In the genomic region with DNA sequence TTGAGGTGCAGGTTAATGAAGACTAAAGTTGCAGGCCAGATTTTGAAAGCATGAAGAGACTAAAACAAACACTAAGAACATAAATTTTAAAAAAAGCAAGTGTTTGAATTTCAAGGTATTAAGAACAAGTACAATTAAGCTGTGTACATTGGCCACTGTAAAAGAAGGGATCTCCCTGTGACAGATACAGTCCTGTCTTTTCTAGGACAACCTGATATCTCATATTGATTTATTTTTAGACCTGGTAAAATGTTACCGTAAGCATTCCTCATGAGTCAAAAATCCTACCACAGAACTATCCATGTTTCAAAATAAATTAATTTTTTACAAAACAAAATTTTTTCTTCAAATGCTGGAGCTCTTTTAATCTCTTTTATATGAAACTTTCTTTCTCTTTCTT, we compare ENCODE assay signal across 19 cellular contexts. TPM values are rescaled to one million over a fixed set of nuclear protein-coding genes. Genes with fewer than 3 reads are reported as not detected.
A peak's percentile ranks its signal among the peaks of the same experiment; 100 is the strongest.
DNase-seq lines count a peak whose midpoint lies in the region; ATAC-seq and TF ChIP-seq lines count a peak whose summit lies in the region.
"Had no signal": no experiment of that assay in that cellular context is flagged by ENCODE, and none has a peak within 500 bp of the region (broad histone marks: within the 10 kb centered on the region; RNA-seq: fewer than 3 reads in every experiment).

No MANE protein-coding gene starts in this region.

- peaks cover 0 to under 1% (median 0%) of the 10 kb centered on the region in 9 donors for H3K36me3 ChIP-seq in heart left ventricle
- H3K36me3 ChIP-seq: BE2C, BLaER1 had no signal

- H3K27me3 ChIP-seq in heart left ventricle (no peaks in the 10 kb centered on the region), right cardiac atrium (ENCODE audit: control insufficient read depth, insufficient read depth) (no peaks in the 10 kb centered on the region)
- H3K27me3 ChIP-seq: BLaER1 had no signal

- H3K9me3 ChIP-seq in heart left ventricle (no peaks in the 10 kb centered on the region), right cardiac atrium (ENCODE audit: control insufficient read depth, low read length) (no peaks in the 10 kb centered on the region)
- H3K9me3 ChIP-seq: BE2C, BLaER1, Caco-2 had no signal

- DNase-seq in heart left ventricle (no peak), Right ventricle myocardium inferior (ENCODE audit: missing footprints) (no peak), left ventricle myocardium superior (no peak), right cardiac atrium (no peak), NCI-H1417 (lab: John Stamatoyannopoulos, UW) (no peak), NCI-H2171 treated with DMSO at 0.1 percent for 48 hours (lab: John Stamatoyannopoulos, UW) (no peak)
- DNase-seq: 8988T; ACHN; BE2C; C1 segment of cervical spinal cord; Caco-2; Calu3; CD4-positive, alpha-beta T cell; CD8-positive, alpha-beta T cell; DMS79 treated with DMSO at 0.1 percent for 48 hours; GF-D8 had no signal

- H3K4me3 ChIP-seq in heart left ventricle (no peak overlapping the region), right cardiac atrium (ENCODE audit: low read length) (no peak overlapping the region)
- H3K4me3 ChIP-seq: BLaER1 had no signal

- intact Hi-C loops in heart left ventricle (cut with DNase I): loop anchor here in 2 of 10 donors (5.0 to 10.0 kb wide), 2 partner anchors 201 to 208 kb away; no protein-coding TSS in a partner anchor
- intact Hi-C loops in Right ventricle myocardium inferior (cut with DNase I): loop anchor here (2.0 to 5.0 kb wide), 2 partner anchors 38 to 209 kb away; a partner anchor contains a TSS
- intact Hi-C loops in left ventricle myocardium superior (cut with micrococcal nuclease): no loop called here
- intact Hi-C loops in right cardiac atrium (cut with DNase I): loop anchor here in 1 of 4 donors (10.0 kb wide), 1 partner anchor 211 kb away; no protein-coding TSS in a partner anchor

- H3K4me1 ChIP-seq in heart left ventricle (peaks cover 0 to 29% (median 1%) of the 10 kb centered on the region in 12 donors), right cardiac atrium (ENCODE audit: control insufficient read depth, insufficient read depth, low read length) (peaks cover 2% of the 10 kb centered on the region)
- H3K4me1 ChIP-seq: BE2C, BLaER1, Caco-2 had no signal

- 36 to 60% (median 40%) methylated on average over 1 of the region's 1 CpG for WGBS in heart left ventricle, 4 donors
- 70% methylated on average over 1 of the region's 1 CpG for WGBS in right cardiac atrium

- no peak for TF ChIP-seq CTCF in heart left ventricle (IDR thresholded peaks at IDR 0.05)
- no peak for TF ChIP-seq CTCF in VCaP (conservative IDR thresholded peaks at IDR 0.05)

- H3K27ac ChIP-seq in heart left ventricle: peak overlapping the region in 2 of 12 donors; percentile 13 to 24
- no peak overlapping the region for H3K27ac ChIP-seq in right cardiac atrium (ENCODE audit: low read length)
- peak overlapping the region; percentile 74 for H3K27ac ChIP-seq in VCaP
- H3K27ac ChIP-seq: BLaER1 had no signal

- TF ChIP-seq POLR2A in heart left ventricle (IDR thresholded peaks at IDR 0.05): no peak

- ATAC-seq in heart left ventricle (peak in 3 of 4 donors; percentile 44 to 69 (median 59)), Right ventricle myocardium inferior (no peak), left ventricle myocardium superior (peak; percentile 51), right cardiac atrium (no peak)
- ATAC-seq: CD8-positive, alpha-beta T cell had no signal

RNA-seq across cellular contexts. Expression of a gene that starts 39.4 kb away (rescaled TPM):
- total RNA-seq in heart left ventricle (1 to 10 TPM; 5.2 to 9.4 (median 8.1) TPM), Right ventricle myocardium inferior (10.3 TPM), left ventricle myocardium superior (11.5 TPM), right cardiac atrium (1 to 10 TPM; 4.5 to 9.3 (median 5.6) TPM)
- polyA plus RNA-seq in heart left ventricle (1 to 10 TPM; 2.7 to 4.1 TPM), right cardiac atrium (3.5 TPM)
- polyA plus RNA-seq: AG04450 had no signal

Comparison
In these comparisons a context has a peak if more than half of its experiments do, and no peak if none do; other contexts are left out.
1. ATAC-seq: peak in heart left ventricle (3 of 4) and left ventricle myocardium superior (single experiment); none in Right ventricle myocardium inferior (single experiment) and right cardiac atrium (0 of 2).